In the genomic region with DNA sequence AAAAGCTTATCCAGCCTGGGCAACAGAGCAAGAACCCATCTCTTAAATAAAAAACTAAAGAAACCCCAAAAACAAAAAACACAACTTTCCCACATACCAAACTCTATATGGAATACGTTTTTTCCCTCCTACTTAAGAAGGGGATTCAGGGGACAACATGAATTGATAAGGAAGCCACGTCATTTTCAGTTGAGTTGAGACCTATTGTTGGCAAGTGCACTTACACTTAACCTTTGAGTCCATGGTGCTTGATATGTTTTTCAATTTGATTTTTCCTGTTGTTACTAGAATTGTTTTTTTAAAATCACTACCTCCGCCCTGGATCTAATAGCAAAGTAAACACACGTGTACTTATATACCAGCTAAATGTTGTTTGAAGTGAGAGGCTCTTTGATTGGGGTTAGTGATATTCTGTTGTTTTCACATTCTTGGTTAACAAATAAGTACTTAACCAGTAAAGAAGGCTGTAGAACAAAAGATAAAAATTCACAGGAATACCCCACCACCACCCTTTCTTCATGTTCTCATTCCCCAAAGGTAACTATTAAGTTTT, we compare ENCODE assay signal across 1 cellular context.
TF ChIP-seq lines count a peak whose summit lies in the region.

No MANE protein-coding gene starts in this region.

TF ChIP-seq in A549, 52 proteins besides CTCF, POLR2A, EP300 and RAD21 (continued from another document):
- TF ChIP-seq FOSL2 (IDR thresholded peaks at IDR 0.05) (no peak), FOSL2 (CRISPR knock-in tag; IDR thresholded peaks at IDR 0.05) (no peak), EHF (CRISPR knock-in tag; IDR thresholded peaks at IDR 0.05) (no peak), CHD2 (IDR thresholded peaks at IDR 0.05; ENCODE audit: low read length, partially characterized antibody) (no peak), ZSCAN20 (CRISPR knock-in tag; IDR thresholded peaks at IDR 0.05) (no peak), FOSB (CRISPR knock-in tag; IDR thresholded peaks at IDR 0.05) (no peak), CBX8 (IDR thresholded peaks at IDR 0.05) (no peak), TFCP2L1 (CRISPR knock-in tag; IDR thresholded peaks at IDR 0.05) (no peak), RARB (CRISPR knock-in tag; IDR thresholded peaks at IDR 0.05) (no peak)
- TF ChIP-seq, protein P1, sequence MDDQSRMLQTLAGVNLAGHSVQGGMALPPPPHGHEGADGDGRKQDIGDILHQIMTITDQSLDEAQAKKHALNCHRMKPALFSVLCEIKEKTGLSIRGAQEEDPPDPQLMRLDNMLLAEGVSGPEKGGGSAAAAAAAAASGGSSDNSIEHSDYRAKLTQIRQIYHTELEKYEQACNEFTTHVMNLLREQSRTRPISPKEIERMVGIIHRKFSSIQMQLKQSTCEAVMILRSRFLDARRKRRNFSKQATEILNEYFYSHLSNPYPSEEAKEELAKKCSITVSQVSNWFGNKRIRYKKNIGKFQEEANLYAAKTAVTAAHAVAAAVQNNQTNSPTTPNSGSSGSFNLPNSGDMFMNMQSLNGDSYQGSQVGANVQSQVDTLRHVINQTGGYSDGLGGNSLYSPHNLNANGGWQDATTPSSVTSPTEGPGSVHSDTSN (IDR thresholded peaks at IDR 0.05): no peak
